Comparison of ENCODE assay signal across 8 cellular contexts in genomic region chr4:9153008-9153570, GRCh38. TPM values are rescaled to one million over a fixed set of nuclear protein-coding genes. Genes with fewer than 3 reads are reported as not detected.
DNase-seq lines count a peak whose midpoint lies in the region; ATAC-seq and TF ChIP-seq lines count a peak whose summit lies in the region.
"Not testable (repeated sequence)": the region's sequence is repeated elsewhere in the genome, so short reads cannot be mapped to it uniquely, and the experiment has no call there.

No MANE protein-coding gene starts in this region.

- peak overlapping the region; percentile 95 to 100 (median 99) for H3K27ac Mint-ChIP-seq in brain

- peak in 1 of 2 experiments; percentile 22 for TF ChIP-seq CTCF in brain (conservative IDR thresholded peaks at IDR 0.05)
- TF ChIP-seq CTCF in parathyroid adenoma (IDR thresholded peaks at IDR 0.05) = not testable (repeated sequence)

- H3K79me2 ChIP-seq in parathyroid adenoma = not testable (repeated sequence)

- peak overlapping the region; percentile 79 for H3K27ac ChIP-seq in right cardiac atrium (ENCODE audit: low read length)
- peak overlapping the region; percentile 61 for H3K27ac ChIP-seq in parathyroid adenoma

- H3K4me1 ChIP-seq in right cardiac atrium (ENCODE audit: control insufficient read depth, insufficient read depth, low read length); parathyroid adenoma: not testable (repeated sequence)

- intact Hi-C loops in right cardiac atrium (cut with DNase I) = not testable (repeated sequence)

- WGBS in right cardiac atrium = under 1% methylated on average over 53 of the region's 53 CpGs

- ATAC-seq in HG02938 (IDR thresholded peaks at IDR 0.05; ENCODE audit: unreplicated experiment) (peak; percentile 99), right cardiac atrium (peak; percentile 100)

- H3K9me3 ChIP-seq in right cardiac atrium (ENCODE audit: control insufficient read depth, low read length); parathyroid adenoma (ENCODE audit: control insufficient read depth, low read length): not testable (repeated sequence)

- peak overlapping the region; percentile 69 for H3K4me2 ChIP-seq in parathyroid adenoma (ENCODE audit: low read length)

- not testable (repeated sequence) for H3K9ac ChIP-seq in parathyroid adenoma

- DNase-seq in Daoy (ENCODE audit: low read depth) = peak; percentile 97
- peak; percentile 94 for DNase-seq in NCI-H2196 (lab: John Stamatoyannopoulos, UW; ENCODE audit: unreplicated experiment)
- peak; percentile 85 to 93 (median 92) for DNase-seq in activated CD4-positive, CD25-positive, alpha-beta regulatory T cell (lab: John Stamatoyannopoulos, UW)
- peak; percentile 98 to 99 (median 99) for DNase-seq in right cardiac atrium
- DNase-seq in stromal cell of bone marrow (ENCODE audit: low read depth) = peak; percentile 90

- not testable (repeated sequence) for H3K9me3 Mint-ChIP-seq in brain

- peak overlapping the region; percentile 89 for H2AFZ ChIP-seq in parathyroid adenoma

- H3K4me1 Mint-ChIP-seq in brain = peaks cover 22% of the 10 kb centered on the region

- peak overlapping the region; percentile 93 to 97 (median 93) for H3K4me3 Mint-ChIP-seq in brain

- H3K27me3 ChIP-seq in right cardiac atrium (ENCODE audit: control insufficient read depth, insufficient read depth); parathyroid adenoma (ENCODE audit: control insufficient read depth, insufficient read depth, low read length): not testable (repeated sequence)

- H3K36me3 ChIP-seq in parathyroid adenoma (ENCODE audit: control insufficient read depth, insufficient read depth, low read length) = not testable (repeated sequence)

- H3K36me3 Mint-ChIP-seq in brain = not testable (repeated sequence)

- H3K4me3 ChIP-seq in right cardiac atrium (ENCODE audit: low read length) = peak overlapping the region; percentile 66
- peak overlapping the region; percentile 66 for H3K4me3 ChIP-seq in parathyroid adenoma (ENCODE audit: low read depth, low read length)

- not testable (repeated sequence) for H3K27me3 Mint-ChIP-seq in brain

RNA-seq across cellular contexts. Expression of gene FAM90A26, which starts 17.1 kb away (rescaled TPM):
- total RNA-seq in Daoy (2014; rRNA removed; shearing (Covaris generic)) = not detected in 2 replicates
- not detected for polyA plus RNA-seq in brain (ENCODE audit: insufficient read depth, low read depth, low replicate concordance)
- not detected for total RNA-seq in right cardiac atrium
- not detected for polyA plus RNA-seq in right cardiac atrium

RNA-seq across cellular contexts. Expression of gene USP17L10, which starts 57.4 kb away (rescaled TPM):
- total RNA-seq in Daoy (2014; rRNA removed; shearing (Covaris generic)) = not detected in 2 replicates
- polyA plus RNA-seq in brain (ENCODE audit: insufficient read depth, low read depth, low replicate concordance) (not detected), right cardiac atrium (not detected)
- not detected for total RNA-seq in right cardiac atrium

Comparison
In these comparisons a context has a peak if more than half of its experiments do, and no peak if none do; other contexts are left out.
1. Peak in every context shown above with its lines: DNase-seq, ATAC-seq, H3K4me3 ChIP-seq and H3K27ac ChIP-seq.